9 cellular contexts compared by ENCODE assay signal in the genomic region with DNA sequence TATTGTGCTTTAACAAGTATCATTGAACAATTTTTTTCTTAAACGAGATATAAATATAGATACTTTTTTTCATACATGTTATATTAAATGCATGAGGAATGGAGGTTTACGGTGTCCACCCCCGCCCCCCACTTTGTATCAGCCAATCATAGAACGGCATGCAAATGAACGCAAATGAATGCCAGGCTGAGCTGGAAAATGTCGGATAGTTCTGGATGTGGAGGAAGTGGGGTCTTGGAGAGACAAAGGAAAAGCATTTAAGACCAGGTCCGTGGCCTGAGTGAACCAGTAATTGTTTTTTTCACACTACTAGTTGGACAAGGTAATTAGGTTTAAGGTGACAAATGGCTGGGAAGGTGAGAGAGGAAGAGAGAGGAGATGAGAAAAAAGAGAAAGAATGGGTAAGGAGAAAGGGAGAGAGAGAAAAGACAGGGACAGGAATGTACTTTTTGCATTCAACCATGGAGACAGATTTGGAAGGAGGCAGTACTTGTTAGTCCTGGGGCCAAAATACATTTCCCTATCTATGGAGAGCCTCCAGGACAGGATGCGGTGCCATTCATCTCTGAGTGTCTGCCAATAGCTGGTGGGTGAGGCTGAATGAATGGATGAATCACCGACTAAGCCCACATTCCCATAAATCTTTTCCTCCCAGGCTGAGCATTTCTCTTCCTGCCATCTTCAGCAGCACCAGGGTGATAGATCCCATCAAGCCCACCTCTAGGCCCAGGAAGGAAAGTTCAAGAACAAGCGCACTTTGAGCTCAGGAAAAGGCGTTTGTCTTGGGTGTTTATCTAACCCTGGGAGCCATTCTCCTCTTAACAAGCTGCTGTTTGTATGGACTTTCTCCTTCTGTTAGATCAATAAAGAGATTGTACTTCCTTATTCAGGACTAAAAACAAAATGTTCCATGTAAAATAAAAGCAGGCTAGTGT. TPM values are rescaled to one million over a fixed set of nuclear protein-coding genes. Genes with fewer than 3 reads are reported as not detected.
A peak's percentile ranks its signal among the peaks of the same experiment; 100 is the strongest.
DNase-seq lines count a peak whose midpoint lies in the region; ATAC-seq and TF ChIP-seq lines count a peak whose summit lies in the region.
"Had no signal": no experiment of that assay in that cellular context is flagged by ENCODE, and none has a peak within 500 bp of the region (broad histone marks: within the 10 kb centered on the region; RNA-seq: fewer than 3 reads in every experiment).

No MANE protein-coding gene starts in this region.

- H3K27ac ChIP-seq in ACC112 (ENCODE audit: low read depth, low read length), result peak overlapping the region; percentile 60
- H3K27ac ChIP-seq in WERI-Rb-1, result no peak overlapping the region

- peaks cover 36% of the 10 kb centered on the region for H3K79me2 ChIP-seq in ACC112 (ENCODE audit: control insufficient read depth, insufficient read depth, low read length, unreplicated experiment)

- H3K9me3 Mint-ChIP-seq in HFFc6, result no peaks in the 10 kb centered on the region

- DNase-seq in HFFc6, result peak; percentile 84
- peak; percentile 78 for DNase-seq in amniotic stem cell (lab: John Stamatoyannopoulos, UW)
- peak; percentile 55 for DNase-seq in kidney epithelial cell (ENCODE audit: low read depth)
- no peak for DNase-seq in WERI-Rb-1
- no peak for DNase-seq in HUDEP-2 (lab: John Stamatoyannopoulos, UW; ENCODE audit: unreplicated experiment in 76 of 76)

- H3K36me3 ChIP-seq in ACC112 (ENCODE audit: insufficient read depth, low read length), result no peaks in the 10 kb centered on the region
- H3K36me3 ChIP-seq in kidney epithelial cell (ENCODE audit: control insufficient read depth, insufficient read depth, low read length), result no peaks in the 10 kb centered on the region
- H3K36me3 ChIP-seq in WERI-Rb-1, result peaks cover 2% of the 10 kb centered on the region
- H3K36me3 ChIP-seq: neutrophil had no signal

- H3K4me1 Mint-ChIP-seq in HFFc6 (ENCODE audit: low read depth), result peaks cover 63% of the 10 kb centered on the region

- peaks cover 1% of the 10 kb centered on the region; the same call in 1 of the 2 replicates for H3K27me3 Mint-ChIP-seq in HFFc6 (ENCODE audit: insufficient read depth)

- H3K36me3 Mint-ChIP-seq in HFFc6 (ENCODE audit: low read depth), result peaks cover 18% of the 10 kb centered on the region

- H3K4me3 ChIP-seq in ACC112 (ENCODE audit: low read depth, low read length), result no peak overlapping the region
- H3K4me3 ChIP-seq in kidney epithelial cell (ENCODE audit: low read depth, low read length), result no peak overlapping the region
- H3K4me3 ChIP-seq in WERI-Rb-1 (ENCODE audit: low read depth, low read length), result no peak overlapping the region

- H3K27ac Mint-ChIP-seq in HFFc6, result peak overlapping the region; percentile 88

- TF ChIP-seq CTCF in HFFc6 (IDR thresholded peaks at IDR 0.05) (no peak), kidney epithelial cell (IDR thresholded peaks at IDR 0.05; ENCODE audit: insufficient read depth, low read length, poor library complexity, severe bottlenecking) (no peak), WERI-Rb-1 (IDR thresholded peaks at IDR 0.05; ENCODE audit: low read depth, low read length) (no peak)

- H3K27me3 ChIP-seq in ACC112 (ENCODE audit: insufficient read depth, low read length), result peaks cover 16% of the 10 kb centered on the region
- H3K27me3 ChIP-seq in kidney epithelial cell (ENCODE audit: control insufficient read depth, insufficient read depth, low read length), result peaks cover 5% of the 10 kb centered on the region
- H3K27me3 ChIP-seq in WERI-Rb-1 (ENCODE audit: insufficient read depth, low read depth, severe bottlenecking), result no peaks in the 10 kb centered on the region

- ATAC-seq in HG03457 (IDR thresholded peaks at IDR 0.05; ENCODE audit: unreplicated experiment) (no peak), HG03378 (IDR thresholded peaks at IDR 0.05; ENCODE audit: unreplicated experiment) (no peak)

- H3K4me3 Mint-ChIP-seq in HFFc6, result peak overlapping the region; percentile 97

- no peaks in the 10 kb centered on the region for H3K9me3 ChIP-seq in WERI-Rb-1 (ENCODE audit: severe bottlenecking)
- H3K9me3 ChIP-seq: neutrophil had no signal

- H2AFZ ChIP-seq in ACC112 (ENCODE audit: low read length, unreplicated experiment), result peak overlapping the region; percentile 84

- H3K4me1 ChIP-seq in ACC112 (ENCODE audit: control insufficient read depth, insufficient read depth, low read length, unreplicated experiment), result peaks cover 34% of the 10 kb centered on the region

RNA-seq across cellular contexts. Expression of a gene that starts 1.4 kb away (rescaled TPM):
- 10 to 100 TPM; 25.0 to 34.0 (median 31.9) TPM for total RNA-seq in HFFc6 (2021; fragmentation: NEBNext Ultra II Directional; extraction: Animal tissue kit (Norgen Biotek cat#: 25700))
- total RNA-seq in kidney epithelial cell, result 6.2 and 7.6 TPM in 2 replicates

Comparison
In these comparisons a context has a peak if more than half of its experiments do, and no peak if none do; other contexts are left out.
1. DNase-seq: peak in HFFc6 (single experiment), amniotic stem cell (single experiment) and kidney epithelial cell (single experiment); none in WERI-Rb-1 (single experiment) and HUDEP-2 (0 of 76).